In the genomic region with DNA sequence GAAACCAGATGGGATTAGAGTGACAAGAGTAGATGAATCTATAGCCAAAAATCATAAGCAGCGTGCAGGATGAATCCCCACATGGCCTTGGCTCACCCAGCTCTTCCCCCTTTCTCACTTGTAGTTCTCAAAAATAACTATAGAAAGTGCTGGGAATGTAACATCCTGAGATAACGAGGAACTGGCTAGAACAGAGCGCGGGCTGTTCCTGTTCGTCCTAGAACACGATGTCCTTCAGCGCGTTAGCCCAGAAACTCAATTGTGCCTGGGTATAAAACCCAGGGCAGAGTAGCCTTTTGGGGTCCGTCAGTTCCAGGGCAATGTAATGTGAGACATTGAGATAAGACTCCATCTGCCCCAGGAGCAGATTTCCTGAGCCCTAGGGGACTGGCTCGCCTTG, we compare ENCODE assay signal across 19 cellular contexts.
DNase-seq lines count a peak whose midpoint lies in the region; ATAC-seq, FAIRE-seq and TF ChIP-seq lines count a peak whose summit lies in the region.
"Had no signal": no experiment of that assay in that cellular context is flagged by ENCODE, and none has a peak within 500 bp of the region (broad histone marks: within the 10 kb centered on the region; RNA-seq: fewer than 3 reads in every experiment).

No MANE protein-coding gene starts in this region.

- H3K4ac ChIP-seq in trophoblast cell (ENCODE audit: low read depth, low read length) = no peak overlapping the region

- no peak for FAIRE-seq in small intestine (lab: Jason Lieb, UNC)
- FAIRE-seq: G401.6, GM12891, GM18507, H54, HTR-8/SVneo had no signal

- H3K27me3 ChIP-seq in SK-N-SH (ENCODE audit: insufficient read depth) (no peaks in the 10 kb centered on the region), hepatocyte (no peaks in the 10 kb centered on the region), trophoblast cell (ENCODE audit: insufficient read depth, low read length) (no peaks in the 10 kb centered on the region), small intestine (ENCODE audit: control insufficient read depth in 2 of 2, insufficient read depth in 2 of 2, low read length in 2 of 2) (no peaks in the 10 kb centered on the region)
- H3K27me3 ChIP-seq: BLaER1 treated with 17β-estradiol and CSF1 and Interleukin-3, amounts not matched to agents 10 nM and 100 nM had no signal

- no peaks in the 10 kb centered on the region for H3K9me3 ChIP-seq in SK-N-SH
- H3K9me3 ChIP-seq in hepatocyte (ENCODE audit: low read depth) = no peaks in the 10 kb centered on the region
- peaks cover 6% of the 10 kb centered on the region for H3K9me3 ChIP-seq in trophoblast cell (ENCODE audit: insufficient read depth, low read depth, low read length)
- H3K9me3 ChIP-seq in small intestine (ENCODE audit: control insufficient read depth, low read depth) = no peaks in the 10 kb centered on the region

- TF ChIP-seq EP300 in SK-N-SH (IDR thresholded peaks at IDR 0.05; ENCODE audit: borderline replicate concordance in 1 of 2, low read depth in 1 of 2, low read length in 1 of 2) = no peak

- H3K4me3 ChIP-seq in SK-N-SH (ENCODE audit: low read depth in 2 of 2, low read length in 1 of 2) (no peak overlapping the region), hepatocyte (no peak overlapping the region), trophoblast cell (ENCODE audit: low read depth, low read length) (no peak overlapping the region), small intestine (ENCODE audit: low read depth in 1 of 2, low read length in 2 of 2) (no peak overlapping the region)
- H3K4me3 ChIP-seq: BLaER1 treated with 17β-estradiol and CSF1 and Interleukin-3, amounts not matched to agents 10 nM and 100 nM; GM23248 had no signal

- no peak overlapping the region for H2BK12ac ChIP-seq in trophoblast cell (ENCODE audit: low read length)

- CTCF ChIA-PET in SK-N-SH (lab: Yijun Ruan, JAX) = interaction anchor here (1.1 kb wide), 1 partner anchor 14 kb away, joined by 3 read pairs; no protein-coding TSS in a partner anchor

- no peak overlapping the region for H4K8ac ChIP-seq in trophoblast cell (ENCODE audit: low read depth, low read length)

- POLR2A ChIA-PET in SK-N-SH (lab: Yijun Ruan, JAX) = no interaction called here

- H3K79me2 ChIP-seq in SK-N-SH (ENCODE audit: insufficient read depth) (no peaks in the 10 kb centered on the region), hepatocyte (no peaks in the 10 kb centered on the region), trophoblast cell (ENCODE audit: control insufficient read depth, insufficient read depth, low read length, poor library complexity) (no peaks in the 10 kb centered on the region)

- no peak overlapping the region for H4K12ac ChIP-seq in trophoblast cell (ENCODE audit: low read depth, low read length)

- H3K27ac ChIP-seq in SK-N-SH (ENCODE audit: low read depth in 2 of 2, low read length in 1 of 2) (no peak overlapping the region), hepatocyte (peak overlapping the region; percentile 37), trophoblast cell (ENCODE audit: low read depth, low read length) (no peak overlapping the region), small intestine (ENCODE audit: low read depth in 1 of 2, low read length in 1 of 2) (no peak overlapping the region)
- H3K27ac ChIP-seq: BLaER1 treated with 17β-estradiol and CSF1 and Interleukin-3, amounts not matched to agents 10 nM and 100 nM; GM23248 had no signal

- TF ChIP-seq CTCF in SK-N-SH (IDR thresholded peaks at IDR 0.05) (no peak), hepatocyte (IDR thresholded peaks at IDR 0.05; ENCODE audit: poor library complexity) (no peak), GM13977 (IDR thresholded peaks at IDR 0.05; ENCODE audit: extremely low read depth, insufficient read depth, missing control alignments) (no peak)

- H3K9me2 ChIP-seq in SK-N-SH (no peaks in the 10 kb centered on the region), hepatocyte (replicated peaks; ENCODE audit: insufficient read depth) (no peaks in the 10 kb centered on the region)

- peaks cover 0 to 4% of the 10 kb centered on the region in 2 experiments; a peak in 1 of 4 replicates for H3K4me1 ChIP-seq in SK-N-SH (ENCODE audit: control insufficient read depth in 1 of 2, insufficient read depth in 2 of 2, low read depth in 1 of 2, low read length in 1 of 2)
- no peaks in the 10 kb centered on the region for H3K4me1 ChIP-seq in hepatocyte (ENCODE audit: insufficient read depth)
- no peaks in the 10 kb centered on the region for H3K4me1 ChIP-seq in trophoblast cell (ENCODE audit: control insufficient read depth in 1 of 2, insufficient read depth in 2 of 2, low read length in 2 of 2)
- no peaks in the 10 kb centered on the region for H3K4me1 ChIP-seq in small intestine (ENCODE audit: control insufficient read depth in 2 of 2, insufficient read depth in 1 of 2, low read depth in 1 of 2, low read length in 1 of 2)
- H3K4me1 ChIP-seq: BLaER1 treated with 17β-estradiol and CSF1 and Interleukin-3, amounts not matched to agents 10 nM and 100 nM had no signal

- H3K14ac ChIP-seq in trophoblast cell (ENCODE audit: low read length) = no peak overlapping the region

- ATAC-seq in SK-N-SH treated with all-trans-retinoic acid at 6 μM for 48 hours = no peak
- ATAC-seq: CD8-positive, alpha-beta T cell had no signal

- H4K20me1 ChIP-seq in SK-N-SH (ENCODE audit: insufficient read depth) (no peaks in the 10 kb centered on the region), hepatocyte (ENCODE audit: insufficient read depth, poor library complexity, severe bottlenecking) (no peaks in the 10 kb centered on the region)
- H4K20me1 ChIP-seq: BLaER1 treated with 17β-estradiol and CSF1 and Interleukin-3, amounts not matched to agents 10 nM and 100 nM had no signal

- no peak overlapping the region for H4K91ac ChIP-seq in trophoblast cell (ENCODE audit: low read depth, low read length)

- WGBS in SK-N-SH (ENCODE audit: low lambda C conversion rate) = 48% methylated on average over 10 of the region's 10 CpGs
- 75% methylated on average over 10 of the region's 10 CpGs for WGBS in hepatocyte (ENCODE audit: low lambda C conversion rate, missing lambda C conversion rate)
- no CpG with 5 or more reads among the region's 10 CpGs for WGBS in trophoblast cell (ENCODE audit: extremely low coverage, insufficient coverage, insufficient read length)
- 74 to 82% (median 76%) methylated on average over 10 of the region's 10 CpGs for WGBS in small intestine, 3 donors

- H3K18ac ChIP-seq in trophoblast cell (ENCODE audit: low read length) = no peak overlapping the region

- no peak for TF ChIP-seq RAD21 in SK-N-SH (IDR thresholded peaks at IDR 0.05; ENCODE audit: low read length)

- no peak overlapping the region for H3K23ac ChIP-seq in trophoblast cell (ENCODE audit: low read length)

- H2BK120ac ChIP-seq in trophoblast cell (ENCODE audit: insufficient read depth, low read length, poor library complexity) = no peak overlapping the region

- H2AFZ ChIP-seq in SK-N-SH (ENCODE audit: low read depth) (no peak overlapping the region), hepatocyte (no peak overlapping the region), trophoblast cell (ENCODE audit: insufficient read depth, low read length, poor library complexity) (no peak overlapping the region)
- H2AFZ ChIP-seq: GM23248 had no signal

- H3K79me1 ChIP-seq in trophoblast cell (ENCODE audit: low read length) = no peaks in the 10 kb centered on the region

- H3K4me2 ChIP-seq in SK-N-SH (no peak overlapping the region), hepatocyte (no peak overlapping the region), trophoblast cell (ENCODE audit: low read length) (no peak overlapping the region)
- H3K4me2 ChIP-seq: BLaER1 treated with 17β-estradiol and CSF1 and Interleukin-3, amounts not matched to agents 10 nM and 100 nM had no signal

- DNase-seq in SK-N-SH = peak; percentile 14
- peak; percentile 11 for DNase-seq in Ammon's horn (ENCODE audit: low spot score)
- peak; percentile 7 for DNase-seq in hepatocyte (ENCODE audit: low spot score)
- DNase-seq in trophoblast cell = no peak
- DNase-seq in GM13977 (ENCODE audit: low spot score) = no peak
- DNase-seq in NCI-H2029 treated with DMSO at 0.1 percent for 48 hours (lab: John Stamatoyannopoulos, UW) = no peak
- DNase-seq in small intestine = no peak
- DNase-seq: 8988T; Calu3; CD8-positive, alpha-beta T cell; GM23248; HCEC 1CT had no signal

- no peak overlapping the region for H3K9ac ChIP-seq in SK-N-SH
- H3K9ac ChIP-seq in trophoblast cell (ENCODE audit: low read length) = peak overlapping the region; percentile 0
- H3K9ac ChIP-seq: BLaER1 treated with 17β-estradiol and CSF1 and Interleukin-3, amounts not matched to agents 10 nM and 100 nM; GM23248 had no signal

- no peak overlapping the region for H2AK5ac ChIP-seq in trophoblast cell (ENCODE audit: low read length)

- H3K36me3 ChIP-seq in SK-N-SH (replicated peaks in 1 of 2; ENCODE audit: control insufficient read depth in 1 of 2, insufficient read depth in 2 of 2, low read length in 1 of 2) (no peaks in the 10 kb centered on the region), hepatocyte (replicated peaks; ENCODE audit: insufficient read depth, low read depth) (no peaks in the 10 kb centered on the region), trophoblast cell (ENCODE audit: control insufficient read depth in 1 of 2, insufficient read depth in 2 of 2, low read length in 2 of 2) (no peaks in the 10 kb centered on the region), small intestine (ENCODE audit: control insufficient read depth in 2 of 2, insufficient read depth in 2 of 2, low read length in 2 of 2) (no peaks in the 10 kb centered on the region)
- H3K36me3 ChIP-seq: BLaER1 treated with 17β-estradiol and CSF1 and Interleukin-3, amounts not matched to agents 10 nM and 100 nM had no signal

- H2BK5ac ChIP-seq in trophoblast cell (ENCODE audit: low read depth, low read length, poor library complexity) = no peak overlapping the region

- in situ Hi-C loops in GM13977 (cut with MboI; ENCODE audit: low pct_unique_long_range_greater_than_20kb, low sequenced_read_pairs, unreplicated experiment) = no loop called here

- H3F3A ChIP-seq in SK-N-SH (replicated peaks; ENCODE audit: insufficient read depth) = no peaks in the 10 kb centered on the region

TF ChIP-seq in SK-N-SH, 30 proteins besides CTCF, POLR2A, EP300 and RAD21:
- TF ChIP-seq RCOR1 (IDR thresholded peaks at IDR 0.05; ENCODE audit: low read length) = peak; percentile 13; the same call in 1 of the 2 replicates
- TF ChIP-seq RFX5 (IDR thresholded peaks at IDR 0.05; ENCODE audit: low read length) = no peak

TF ChIP-seq in SK-N-SH treated with all-trans-retinoic acid at 6 μM for 48 hours, 23 proteins besides CTCF, POLR2A, EP300 and RAD21 (continues in another document):
- TF ChIP-seq, protein P1, sequence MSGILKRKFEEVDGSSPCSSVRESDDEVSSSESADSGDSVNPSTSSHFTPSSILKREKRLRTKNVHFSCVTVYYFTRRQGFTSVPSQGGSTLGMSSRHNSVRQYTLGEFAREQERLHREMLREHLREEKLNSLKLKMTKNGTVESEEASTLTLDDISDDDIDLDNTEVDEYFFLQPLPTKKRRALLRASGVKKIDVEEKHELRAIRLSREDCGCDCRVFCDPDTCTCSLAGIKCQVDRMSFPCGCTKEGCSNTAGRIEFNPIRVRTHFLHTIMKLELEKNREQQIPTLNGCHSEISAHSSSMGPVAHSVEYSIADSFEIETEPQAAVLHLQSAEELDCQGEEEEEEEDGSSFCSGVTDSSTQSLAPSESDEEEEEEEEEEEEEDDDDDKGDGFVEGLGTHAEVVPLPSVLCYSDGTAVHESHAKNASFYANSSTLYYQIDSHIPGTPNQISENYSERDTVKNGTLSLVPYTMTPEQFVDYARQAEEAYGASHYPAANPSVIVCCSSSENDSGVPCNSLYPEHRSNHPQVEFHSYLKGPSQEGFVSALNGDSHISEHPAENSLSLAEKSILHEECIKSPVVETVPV (CRISPR knock-in tag; IDR thresholded peaks at IDR 0.05) = no peak

Comparison
In these comparisons a context has a peak if more than half of its experiments do, and no peak if none do; other contexts are left out.
1. DNase-seq: peak in SK-N-SH (single experiment), Ammon's horn (single experiment) and hepatocyte (single experiment); none in trophoblast cell (0 of 2), GM13977 (single experiment), NCI-H2029 treated with DMSO at 0.1 percent for 48 hours (single experiment) and small intestine (single experiment).